18 cellular contexts compared by ENCODE assay signal in the genomic region with DNA sequence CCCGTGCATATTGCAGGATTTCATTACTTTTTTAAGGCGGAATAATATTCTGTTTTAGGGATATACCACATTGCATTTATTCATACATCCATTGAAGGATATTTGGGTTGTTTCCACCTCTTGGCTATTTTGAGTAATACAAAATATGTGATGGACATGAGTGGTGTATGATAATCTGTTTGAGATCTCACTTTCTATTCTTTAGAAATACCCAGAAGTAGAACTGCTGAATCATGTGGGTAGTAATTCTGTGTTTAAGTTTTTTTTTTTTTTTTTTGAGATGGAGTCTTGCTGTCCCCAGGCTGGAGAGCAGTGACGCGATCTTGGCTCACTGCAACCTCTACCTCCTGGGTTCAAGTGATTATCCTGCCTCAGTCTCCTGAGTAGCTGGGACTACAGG.
"Had no signal": no experiment of that assay in that cellular context is flagged by ENCODE, and none has a peak within 500 bp of the region (broad histone marks: within the 10 kb centered on the region; RNA-seq: fewer than 3 reads in every experiment).

No MANE protein-coding gene starts in this region.

- H3K4me3 Mint-ChIP-seq: naive thymus-derived CD4-positive, alpha-beta T cell; stimulated activated naive CD8-positive, alpha-beta T cell treated with anti-CD3 and anti-CD28 coated beads, Interleukin-15, amount 100 ng/mL, for 72 hours had no signal

- H3K27ac Mint-ChIP-seq: activated naive CD4-positive, alpha-beta T cell treated with anti-CD3 and anti-CD28 coated beads, Interleukin-2, amount 50 U/mL, for 72 hours; naive thymus-derived CD4-positive, alpha-beta T cell; stimulated activated naive CD8-positive, alpha-beta T cell treated with anti-CD3 and anti-CD28 coated beads, Interleukin-15, amount 100 ng/mL, for 72 hours had no signal

- H3K36me3 Mint-ChIP-seq: activated naive CD4-positive, alpha-beta T cell treated with anti-CD3 and anti-CD28 coated beads, Interleukin-2, amount 50 U/mL, for 72 hours; naive thymus-derived CD4-positive, alpha-beta T cell had no signal

- H3K4me1 Mint-ChIP-seq: stimulated activated naive CD8-positive, alpha-beta T cell treated with anti-CD3 and anti-CD28 coated beads, Interleukin-15, amount 100 ng/mL, for 72 hours had no signal

- DNase-seq: activated CD4-positive, alpha-beta T cell treated with anti-CD3 and anti-CD28 coated beads, Interleukin-2, amount 50 U/mL, for 48 hours; activated T-cell treated with anti-CD3 and anti-CD28 coated beads, Interleukin-2, amount 50 U/mL, for 1 hour; amniotic stem cell; erythroblast; heart right ventricle; left colon; lower lobe of right lung; mucosa of descending colon; naive thymus-derived CD4-positive, alpha-beta T cell; pancreas; sigmoid colon; spleen; stimulated activated naive CD8-positive, alpha-beta T cell treated with anti-CD3 and anti-CD28 coated beads, Interleukin-15, amount 100 ng/mL, for 72 hours; T1000; testis; upper lobe of right lung had no signal

- ATAC-seq: activated naive CD4-positive, alpha-beta T cell treated with anti-CD3 and anti-CD28 coated beads, Interleukin-2, amount 50 U/mL, for 72 hours; gastroesophageal sphincter; heart right ventricle; left colon; lower lobe of right lung; mucosa of descending colon; naive thymus-derived CD4-positive, alpha-beta T cell; pancreas; stimulated activated naive CD8-positive, alpha-beta T cell treated with anti-CD3 and anti-CD28 coated beads, Interleukin-15, amount 100 ng/mL, for 72 hours; upper lobe of right lung had no signal

- H3K27me3 Mint-ChIP-seq: stimulated activated naive CD8-positive, alpha-beta T cell treated with anti-CD3 and anti-CD28 coated beads, Interleukin-15, amount 100 ng/mL, for 72 hours had no signal
